In genomic region chr5:2752059-2752874, GRCh38 we compare ENCODE assay signal across 8 cellular contexts. TPM values are rescaled to one million over a fixed set of nuclear protein-coding genes. Genes with fewer than 3 reads are reported as not detected.
DNase-seq lines count a peak whose midpoint lies in the region; ATAC-seq and TF ChIP-seq lines count a peak whose summit lies in the region.

No MANE protein-coding gene starts in this region.

- peaks cover 4 to 35% of the 10 kb centered on the region in 2 donors for H3K4me1 ChIP-seq in thoracic aorta (ENCODE audit: control insufficient read depth in 1 of 2, low read depth in 2 of 2)

- no peak for ATAC-seq in activated naive CD8-positive, alpha-beta T cell treated with anti-CD3 and anti-CD28 coated beads, Interleukin-2, amount 10 ng/mL, durations not matched to agents 7 days and 5 days (ENCODE audit: low read depth)
- ATAC-seq in thoracic aorta (ENCODE audit: insufficient number of reproducible peaks, low FRiP score, low read depth) (no peak), GM18870 (IDR thresholded peaks at IDR 0.05; ENCODE audit: unreplicated experiment) (no peak), natural killer cell (no peak)

- H3K36me3 ChIP-seq in thoracic aorta: no peaks in the 10 kb centered on the region

- no peak overlapping the region for H3K4me3 Mint-ChIP-seq in T-helper 1 cell treated with Interleukin-12 subunit alpha and Interleukin-12 subunit beta and Interleukin-4 antibody, amounts not matched to agents 30 μg/mL and 1 μg/mL, for 36 hours
- H3K4me3 Mint-ChIP-seq in activated naive CD8-positive, alpha-beta T cell treated with anti-CD3 and anti-CD28 coated beads, Interleukin-2, amount 10 ng/mL, durations not matched to agents 7 days and 5 days: peak overlapping the region; percentile 31
- H3K4me3 Mint-ChIP-seq in natural killer cell: no peak overlapping the region

- H3K27me3 ChIP-seq in thoracic aorta (replicated peaks; ENCODE audit: insufficient read depth): peaks cover 19% of the 10 kb centered on the region

- no peak overlapping the region for H3K27ac ChIP-seq in thoracic aorta

- TF ChIP-seq CTCF in thoracic aorta (IDR thresholded peaks at IDR 0.05): no peak
- TF ChIP-seq CTCF in natural killer cell (IDR thresholded peaks at IDR 0.05): no peak

- no peak for DNase-seq in T-helper 1 cell
- DNase-seq in activated naive CD8-positive, alpha-beta T cell treated with anti-CD3 and anti-CD28 coated beads, Interleukin-2, amount 10 ng/mL, durations not matched to agents 7 days and 5 days: peak; percentile 34
- DNase-seq in thoracic aorta (ENCODE audit: low spot score): no peak
- DNase-seq in natural killer cell: no peak
- DNase-seq in COLO829 (ENCODE audit: low spot score): no peak

- H3K9me3 ChIP-seq in iPS-18c (ENCODE audit: control insufficient read depth, insufficient read depth, low read length) (no peaks in the 10 kb centered on the region), thoracic aorta (no peaks in the 10 kb centered on the region)

- H3K4me1 Mint-ChIP-seq in T-helper 1 cell treated with Interleukin-12 subunit alpha and Interleukin-12 subunit beta and Interleukin-4 antibody, amounts not matched to agents 30 μg/mL and 1 μg/mL, for 36 hours (ENCODE audit: low read depth): no peaks in the 10 kb centered on the region
- H3K4me1 Mint-ChIP-seq in activated naive CD8-positive, alpha-beta T cell treated with anti-CD3 and anti-CD28 coated beads, Interleukin-2, amount 10 ng/mL, durations not matched to agents 7 days and 5 days: peaks cover 11% of the 10 kb centered on the region
- H3K4me1 Mint-ChIP-seq in natural killer cell: peaks cover 0 to 5% of the 10 kb centered on the region in 2 donors

- peaks cover 5% of the 10 kb centered on the region for H3K36me3 Mint-ChIP-seq in T-helper 1 cell treated with Interleukin-12 subunit alpha and Interleukin-12 subunit beta and Interleukin-4 antibody, amounts not matched to agents 30 μg/mL and 1 μg/mL, for 36 hours (ENCODE audit: low read depth)
- H3K36me3 Mint-ChIP-seq in activated naive CD8-positive, alpha-beta T cell treated with anti-CD3 and anti-CD28 coated beads, Interleukin-2, amount 10 ng/mL, durations not matched to agents 7 days and 5 days: peaks cover 8% of the 10 kb centered on the region
- H3K36me3 Mint-ChIP-seq in natural killer cell: no peaks in the 10 kb centered on the region

- intact Hi-C loops in natural killer cell (cut with micrococcal nuclease): no loop called here

- POLR2A ChIA-PET in activated naive CD8-positive, alpha-beta T cell treated with anti-CD3 and anti-CD28 coated beads, Interleukin-2, amount 10 ng/mL, durations not matched to agents 7 days and 5 days (lab: Charles Lee): no interaction called here

- H3K9me3 Mint-ChIP-seq in T-helper 1 cell treated with Interleukin-12 subunit alpha and Interleukin-12 subunit beta and Interleukin-4 antibody, amounts not matched to agents 30 μg/mL and 1 μg/mL, for 36 hours: peaks cover 4% of the 10 kb centered on the region
- H3K9me3 Mint-ChIP-seq in activated naive CD8-positive, alpha-beta T cell treated with anti-CD3 and anti-CD28 coated beads, Interleukin-2, amount 10 ng/mL, durations not matched to agents 7 days and 5 days: peaks cover 3% of the 10 kb centered on the region
- no peaks in the 10 kb centered on the region for H3K9me3 Mint-ChIP-seq in natural killer cell

- H3K27me3 Mint-ChIP-seq in T-helper 1 cell treated with Interleukin-12 subunit alpha and Interleukin-12 subunit beta and Interleukin-4 antibody, amounts not matched to agents 30 μg/mL and 1 μg/mL, for 36 hours (ENCODE audit: low read depth): peaks cover 58% of the 10 kb centered on the region
- H3K27me3 Mint-ChIP-seq in activated naive CD8-positive, alpha-beta T cell treated with anti-CD3 and anti-CD28 coated beads, Interleukin-2, amount 10 ng/mL, durations not matched to agents 7 days and 5 days: peaks cover 57% of the 10 kb centered on the region
- H3K27me3 Mint-ChIP-seq in natural killer cell (ENCODE audit: low read depth in 2 of 2): peaks cover 46 to 50% of the 10 kb centered on the region in 2 donors

- H3K27ac Mint-ChIP-seq in T-helper 1 cell treated with Interleukin-12 subunit alpha and Interleukin-12 subunit beta and Interleukin-4 antibody, amounts not matched to agents 30 μg/mL and 1 μg/mL, for 36 hours: peak overlapping the region; percentile 68
- H3K27ac Mint-ChIP-seq in activated naive CD8-positive, alpha-beta T cell treated with anti-CD3 and anti-CD28 coated beads, Interleukin-2, amount 10 ng/mL, durations not matched to agents 7 days and 5 days: peak overlapping the region; percentile 66
- H3K27ac Mint-ChIP-seq in natural killer cell: no peak overlapping the region

- H3K4me3 ChIP-seq in iPS-18c (ENCODE audit: insufficient read depth, low read depth, low read length): peak overlapping the region; percentile 81
- peak overlapping the region; percentile 60 for H3K4me3 ChIP-seq in thoracic aorta

RNA-seq across cellular contexts. Expression of gene IRX2, which starts 0.8 kb away (rescaled TPM):
- not detected for total RNA-seq in activated naive CD8-positive, alpha-beta T cell treated with anti-CD3 and anti-CD28 coated beads, Interleukin-2, amount 10 ng/mL, durations not matched to agents 7 days and 5 days
- total RNA-seq in thoracic aorta: under 1 TPM; 0.28 to 0.54 TPM
- not detected for total RNA-seq in natural killer cell

Comparison
In these comparisons a context has a peak if more than half of its experiments do, and no peak if none do; other contexts are left out.
1. H3K27ac Mint-ChIP-seq: peak in T-helper 1 cell treated with Interleukin-12 subunit alpha and Interleukin-12 subunit beta and Interleukin-4 antibody, amounts not matched to agents 30 μg/mL and 1 μg/mL, for 36 hours (single experiment) and activated naive CD8-positive, alpha-beta T cell treated with anti-CD3 and anti-CD28 coated beads, Interleukin-2, amount 10 ng/mL, durations not matched to agents 7 days and 5 days (single experiment); none in natural killer cell (0 of 2).